In genomic region chr2:188292446-188293239, GRCh38 we compare ENCODE assay signal across 1 cellular context.
TF ChIP-seq lines count a peak whose summit lies in the region.

No MANE protein-coding gene starts in this region.

TF ChIP-seq in WTC11, 78 proteins besides CTCF, POLR2A, EP300 and RAD21 (continued from another document):
- TF ChIP-seq AFF4 (CRISPR knock-in tag; IDR thresholded peaks at IDR 0.05; ENCODE audit: borderline replicate concordance) (no peak; the same call in 1 of the 2 replicates), ATF1 (CRISPR knock-in tag; IDR thresholded peaks at IDR 0.05) (no peak), MXD4 (CRISPR knock-in tag; IDR thresholded peaks at IDR 0.05; ENCODE audit: borderline replicate concordance) (no peak), ZBTB21 (CRISPR knock-in tag; IDR thresholded peaks at IDR 0.05; ENCODE audit: borderline replicate concordance) (peak; percentile 57; the same call in 1 of the 2 replicates), CREB1 (CRISPR knock-in tag; IDR thresholded peaks at IDR 0.05) (0 out of 2 replicates have a peak, but pooled peaks have one; percentile 12), NR3C1 (CRISPR knock-in tag; conservative IDR thresholded peaks at IDR 0.05; ENCODE audit: low read depth) (peak; percentile 85; the same call in 1 of the 2 replicates), ZSCAN18 (CRISPR knock-in tag; IDR thresholded peaks at IDR 0.05) (no peak), FOXP1 (CRISPR knock-in tag; IDR thresholded peaks at IDR 0.05; ENCODE audit: borderline replicate concordance) (0 out of 2 replicates have a peak, but pooled peaks have one; percentile 13), ZNF423 (CRISPR knock-in tag; IDR thresholded peaks at IDR 0.05) (no peak), E2F1 (CRISPR knock-in tag; IDR thresholded peaks at IDR 0.05) (0 out of 2 replicates have a peak, but pooled peaks have one; percentile 65), ZNF138 (CRISPR knock-in tag; conservative IDR thresholded peaks at IDR 0.05) (peak; percentile 63; the same call in 1 of the 2 replicates), CBFB (CRISPR knock-in tag; IDR thresholded peaks at IDR 0.05; ENCODE audit: low read depth) (peak; percentile 89; the same call in 1 of the 2 replicates), MAX (CRISPR knock-in tag; IDR thresholded peaks at IDR 0.05) (peak; percentile 82), ZNF317 (CRISPR knock-in tag; IDR thresholded peaks at IDR 0.05; ENCODE audit: borderline replicate concordance, low read depth) (0 out of 2 replicates have a peak, but pooled peaks have one; percentile 7)
TF ChIP-seq in WTC11: peak in this region for 21.
